ENCODE assay signal across 1 cellular context in genomic region chr16:14125030-14125681, GRCh38.
TF ChIP-seq lines count a peak whose summit lies in the region.

No MANE protein-coding gene starts in this region.

TF ChIP-seq in SK-N-SH treated with all-trans-retinoic acid at 6 μM for 48 hours, 23 proteins besides CTCF, POLR2A, EP300 and RAD21 (continued from another document):
- TF ChIP-seq, protein P1, sequence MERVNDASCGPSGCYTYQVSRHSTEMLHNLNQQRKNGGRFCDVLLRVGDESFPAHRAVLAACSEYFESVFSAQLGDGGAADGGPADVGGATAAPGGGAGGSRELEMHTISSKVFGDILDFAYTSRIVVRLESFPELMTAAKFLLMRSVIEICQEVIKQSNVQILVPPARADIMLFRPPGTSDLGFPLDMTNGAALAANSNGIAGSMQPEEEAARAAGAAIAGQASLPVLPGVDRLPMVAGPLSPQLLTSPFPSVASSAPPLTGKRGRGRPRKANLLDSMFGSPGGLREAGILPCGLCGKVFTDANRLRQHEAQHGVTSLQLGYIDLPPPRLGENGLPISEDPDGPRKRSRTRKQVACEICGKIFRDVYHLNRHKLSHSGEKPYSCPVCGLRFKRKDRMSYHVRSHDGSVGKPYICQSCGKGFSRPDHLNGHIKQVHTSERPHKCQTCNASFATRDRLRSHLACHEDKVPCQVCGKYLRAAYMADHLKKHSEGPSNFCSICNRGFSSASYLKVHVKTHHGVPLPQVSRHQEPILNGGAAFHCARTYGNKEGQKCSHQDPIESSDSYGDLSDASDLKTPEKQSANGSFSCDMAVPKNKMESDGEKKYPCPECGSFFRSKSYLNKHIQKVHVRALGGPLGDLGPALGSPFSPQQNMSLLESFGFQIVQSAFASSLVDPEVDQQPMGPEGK (CRISPR knock-in tag; IDR thresholded peaks at IDR 0.05; ENCODE audit: borderline replicate concordance) = no peak
- TF ChIP-seq BACH2 (CRISPR knock-in tag; IDR thresholded peaks at IDR 0.05; ENCODE audit: borderline replicate concordance) (no peak), TSHZ2 (CRISPR knock-in tag; IDR thresholded peaks at IDR 0.05) (no peak), RARB (CRISPR knock-in tag; IDR thresholded peaks at IDR 0.05) (no peak), CSDC2 (CRISPR knock-in tag; IDR thresholded peaks at IDR 0.05) (no peak), ZNF8 (CRISPR knock-in tag; IDR thresholded peaks at IDR 0.05) (no peak), SNAI2 (CRISPR knock-in tag; IDR thresholded peaks at IDR 0.05) (no peak), ZNF565 (CRISPR knock-in tag; conservative IDR thresholded peaks at IDR 0.05; ENCODE audit: low read depth) (no peak), OSR1 (CRISPR knock-in tag; IDR thresholded peaks at IDR 0.05) (no peak), PPARA (CRISPR knock-in tag; IDR thresholded peaks at IDR 0.05; ENCODE audit: borderline replicate concordance) (no peak), ZFP3 (CRISPR knock-in tag; IDR thresholded peaks at IDR 0.05) (no peak), ISL1 (CRISPR knock-in tag; IDR thresholded peaks at IDR 0.05) (no peak), ZC3H10 (CRISPR knock-in tag; IDR thresholded peaks at IDR 0.05) (no peak), ZNF70 (CRISPR knock-in tag; IDR thresholded peaks at IDR 0.05) (no peak)
- TF ChIP-seq, protein P2, sequence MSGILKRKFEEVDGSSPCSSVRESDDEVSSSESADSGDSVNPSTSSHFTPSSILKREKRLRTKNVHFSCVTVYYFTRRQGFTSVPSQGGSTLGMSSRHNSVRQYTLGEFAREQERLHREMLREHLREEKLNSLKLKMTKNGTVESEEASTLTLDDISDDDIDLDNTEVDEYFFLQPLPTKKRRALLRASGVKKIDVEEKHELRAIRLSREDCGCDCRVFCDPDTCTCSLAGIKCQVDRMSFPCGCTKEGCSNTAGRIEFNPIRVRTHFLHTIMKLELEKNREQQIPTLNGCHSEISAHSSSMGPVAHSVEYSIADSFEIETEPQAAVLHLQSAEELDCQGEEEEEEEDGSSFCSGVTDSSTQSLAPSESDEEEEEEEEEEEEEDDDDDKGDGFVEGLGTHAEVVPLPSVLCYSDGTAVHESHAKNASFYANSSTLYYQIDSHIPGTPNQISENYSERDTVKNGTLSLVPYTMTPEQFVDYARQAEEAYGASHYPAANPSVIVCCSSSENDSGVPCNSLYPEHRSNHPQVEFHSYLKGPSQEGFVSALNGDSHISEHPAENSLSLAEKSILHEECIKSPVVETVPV (CRISPR knock-in tag; IDR thresholded peaks at IDR 0.05) = no peak
- TF ChIP-seq, protein P3, sequence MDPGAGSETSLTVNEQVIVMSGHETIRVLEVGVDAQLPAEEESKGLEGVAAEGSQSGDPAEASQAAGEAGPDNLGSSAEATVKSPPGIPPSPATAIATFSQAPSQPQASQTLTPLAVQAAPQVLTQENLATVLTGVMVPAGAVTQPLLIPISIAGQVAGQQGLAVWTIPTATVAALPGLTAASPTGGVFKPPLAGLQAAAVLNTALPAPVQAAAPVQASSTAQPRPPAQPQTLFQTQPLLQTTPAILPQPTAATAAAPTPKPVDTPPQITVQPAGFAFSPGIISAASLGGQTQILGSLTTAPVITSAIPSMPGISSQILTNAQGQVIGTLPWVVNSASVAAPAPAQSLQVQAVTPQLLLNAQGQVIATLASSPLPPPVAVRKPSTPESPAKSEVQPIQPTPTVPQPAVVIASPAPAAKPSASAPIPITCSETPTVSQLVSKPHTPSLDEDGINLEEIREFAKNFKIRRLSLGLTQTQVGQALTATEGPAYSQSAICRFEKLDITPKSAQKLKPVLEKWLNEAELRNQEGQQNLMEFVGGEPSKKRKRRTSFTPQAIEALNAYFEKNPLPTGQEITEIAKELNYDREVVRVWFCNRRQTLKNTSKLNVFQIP (CRISPR knock-in tag; IDR thresholded peaks at IDR 0.05; ENCODE audit: borderline replicate concordance, low read depth) = no peak
- TF ChIP-seq, protein P4, sequence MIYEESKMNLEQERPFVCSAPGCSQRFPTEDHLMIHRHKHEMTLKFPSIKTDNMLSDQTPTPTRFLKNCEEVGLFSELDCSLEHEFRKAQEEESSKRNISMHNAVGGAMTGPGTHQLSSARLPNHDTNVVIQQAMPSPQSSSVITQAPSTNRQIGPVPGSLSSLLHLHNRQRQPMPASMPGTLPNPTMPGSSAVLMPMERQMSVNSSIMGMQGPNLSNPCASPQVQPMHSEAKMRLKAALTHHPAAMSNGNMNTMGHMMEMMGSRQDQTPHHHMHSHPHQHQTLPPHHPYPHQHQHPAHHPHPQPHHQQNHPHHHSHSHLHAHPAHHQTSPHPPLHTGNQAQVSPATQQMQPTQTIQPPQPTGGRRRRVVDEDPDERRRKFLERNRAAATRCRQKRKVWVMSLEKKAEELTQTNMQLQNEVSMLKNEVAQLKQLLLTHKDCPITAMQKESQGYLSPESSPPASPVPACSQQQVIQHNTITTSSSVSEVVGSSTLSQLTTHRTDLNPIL (CRISPR knock-in tag; IDR thresholded peaks at IDR 0.05; ENCODE audit: low read depth) = no peak
TF ChIP-seq in SK-N-SH treated with all-trans-retinoic acid at 6 μM for 48 hours: peak in this region for 0.
